In the genomic region with DNA sequence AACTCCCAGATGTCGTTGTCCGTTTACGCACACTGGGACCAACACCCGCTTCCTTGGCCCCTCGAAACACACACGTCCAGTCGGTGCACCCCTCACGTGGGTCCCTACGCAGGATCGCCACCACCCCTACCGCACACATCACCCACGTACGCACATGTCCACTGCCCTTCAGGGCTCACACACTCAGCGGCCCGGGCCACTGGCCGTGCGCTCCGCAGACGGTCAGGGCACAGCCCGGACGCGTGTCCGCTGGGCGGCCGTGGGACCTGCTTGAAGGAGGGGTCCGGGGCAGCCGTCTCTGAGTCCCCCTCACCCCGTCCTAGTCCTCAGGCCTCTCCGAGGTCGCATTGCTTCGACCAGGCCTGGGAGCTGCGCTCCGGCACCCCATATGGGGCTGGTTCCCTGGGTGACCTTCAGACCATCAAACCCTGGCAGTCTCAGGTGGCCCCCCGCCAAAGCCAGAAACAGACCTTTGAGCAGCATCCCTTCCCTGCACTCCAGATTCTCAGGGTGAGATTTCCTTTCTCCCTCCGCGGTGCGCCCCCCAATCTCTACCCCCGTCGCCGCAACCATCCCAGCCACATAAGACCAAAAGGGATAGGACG, we compare ENCODE assay signal across 8 cellular contexts. TPM values are rescaled to one million over a fixed set of nuclear protein-coding genes. Genes with fewer than 3 reads are reported as not detected.
DNase-seq lines count a peak whose midpoint lies in the region; ATAC-seq, FAIRE-seq and TF ChIP-seq lines count a peak whose summit lies in the region.

No MANE protein-coding gene starts in this region.

- peak overlapping the region; percentile 47 for H3K4me3 ChIP-seq in bronchial epithelial cell (ENCODE audit: low read depth, low read length)
- peak overlapping the region; percentile 53 for H3K4me3 ChIP-seq in thymus (ENCODE audit: low read length)

- no peak for DNase-seq in activated CD4-positive, alpha-beta T cell treated with anti-CD3 and anti-CD28 coated beads, Interleukin-2, amount 10 ng/mL, durations not matched to agents 24 days and 14 days
- DNase-seq in activated CD4-positive, alpha-beta T cell treated with anti-CD3 and anti-CD28 coated beads, Interleukin-2, amount 50 U/mL, for 4 hours: no peak
- DNase-seq in bronchial epithelial cell (ENCODE audit: low read depth) (no peak), medulla oblongata (ENCODE audit: extremely low spot score) (peak; percentile 45)

- TF ChIP-seq CTCF in bronchial epithelial cell (IDR thresholded peaks at IDR 0.05; ENCODE audit: insufficient read depth, low read length, severe bottlenecking): no peak

- intact Hi-C loops in activated CD4-positive, alpha-beta T cell treated with anti-CD3 and anti-CD28 coated beads, Interleukin-2, amount 10 ng/mL, durations not matched to agents 24 days and 14 days (cut with micrococcal nuclease): loop anchor here (1.0 to 5.0 kb wide), 5 partner anchors 167 to 498 kb away; partner anchors contain the start of genes IQCK and KNOP1

- no peak for ATAC-seq in HG03565 (IDR thresholded peaks at IDR 0.05; ENCODE audit: unreplicated experiment)
- ATAC-seq in HG03460 (IDR thresholded peaks at IDR 0.05; ENCODE audit: unreplicated experiment): no peak
- no peak for ATAC-seq in GM21825 (IDR thresholded peaks at IDR 0.05; ENCODE audit: unreplicated experiment)

- H3K27me3 Mint-ChIP-seq in activated CD4-positive, alpha-beta T cell treated with anti-CD3 and anti-CD28 coated beads, Interleukin-2, amount 10 ng/mL, durations not matched to agents 24 days and 14 days: peaks cover 40% of the 10 kb centered on the region

- H3K27ac ChIP-seq in thymus (ENCODE audit: low read depth): no peak overlapping the region

- no peaks in the 10 kb centered on the region for H3K9me3 Mint-ChIP-seq in activated CD4-positive, alpha-beta T cell treated with anti-CD3 and anti-CD28 coated beads, Interleukin-2, amount 10 ng/mL, durations not matched to agents 24 days and 14 days

- peak overlapping the region; percentile 88 for H3K4me3 Mint-ChIP-seq in activated CD4-positive, alpha-beta T cell treated with anti-CD3 and anti-CD28 coated beads, Interleukin-2, amount 10 ng/mL, durations not matched to agents 24 days and 14 days

- peaks cover 4% of the 10 kb centered on the region for H3K4me1 ChIP-seq in thymus (ENCODE audit: control insufficient read depth, insufficient read depth, low read length)

- no peaks in the 10 kb centered on the region for H3K9me3 ChIP-seq in thymus (ENCODE audit: control insufficient read depth)

- H3K27ac Mint-ChIP-seq in activated CD4-positive, alpha-beta T cell treated with anti-CD3 and anti-CD28 coated beads, Interleukin-2, amount 10 ng/mL, durations not matched to agents 24 days and 14 days: peak overlapping the region; percentile 74

- H3K4me1 Mint-ChIP-seq in activated CD4-positive, alpha-beta T cell treated with anti-CD3 and anti-CD28 coated beads, Interleukin-2, amount 10 ng/mL, durations not matched to agents 24 days and 14 days: peaks cover 24% of the 10 kb centered on the region

- H3K27me3 ChIP-seq in bronchial epithelial cell (ENCODE audit: control insufficient read depth, insufficient read depth, low read length) (peaks cover 17% of the 10 kb centered on the region), thymus (ENCODE audit: control insufficient read depth, insufficient read depth) (peaks cover 44% of the 10 kb centered on the region)

- 17% methylated on average over 41 of the region's 41 CpGs for WGBS in thymus

- H3K36me3 Mint-ChIP-seq in activated CD4-positive, alpha-beta T cell treated with anti-CD3 and anti-CD28 coated beads, Interleukin-2, amount 10 ng/mL, durations not matched to agents 24 days and 14 days (ENCODE audit: low read depth): no peaks in the 10 kb centered on the region

- no peak for FAIRE-seq in bronchial epithelial cell (lab: Jason Lieb, UNC)

- H3K36me3 ChIP-seq in bronchial epithelial cell (ENCODE audit: control insufficient read depth, insufficient read depth, low read length): no peaks in the 10 kb centered on the region
- H3K36me3 ChIP-seq in thymus (ENCODE audit: control insufficient read depth, insufficient read depth): no peaks in the 10 kb centered on the region

RNA-seq across cellular contexts. Expression of gene GPRC5B, which starts 0.9 kb away (rescaled TPM):
- total RNA-seq in activated CD4-positive, alpha-beta T cell treated with anti-CD3 and anti-CD28 coated beads, Interleukin-2, amount 10 ng/mL, durations not matched to agents 24 days and 14 days: 0.28 TPM in 1 of 2 replicates, not detected in the other
- total RNA-seq in bronchial epithelial cell: under 0.01 TPM in 2 replicates
- polyA plus RNA-seq in thymus: 7.8 TPM
